In genomic region chr1:157193702-157194391, GRCh38 we compare ENCODE assay signal across 8 cellular contexts. TPM values are rescaled to one million over a fixed set of nuclear protein-coding genes. Genes with fewer than 3 reads are reported as not detected.
A peak's percentile ranks its signal among the peaks of the same experiment; 100 is the strongest.
DNase-seq lines count a peak whose midpoint lies in the region; ATAC-seq and TF ChIP-seq lines count a peak whose summit lies in the region.

No MANE protein-coding gene starts in this region.

- no peaks in the 10 kb centered on the region for H3K9me3 Mint-ChIP-seq in effector memory CD8-positive, alpha-beta T cell

- H3K4me3 Mint-ChIP-seq in effector memory CD8-positive, alpha-beta T cell = no peak overlapping the region

- peak; percentile 12 for DNase-seq in AG09319 (ENCODE audit: extremely low read depth, low read depth)
- DNase-seq in GM20000 (ENCODE audit: low spot score) = peak; percentile 75
- peak; percentile 21 for DNase-seq in NCI-H2227 treated with DMSO at 0.1 percent for 48 hours (lab: John Stamatoyannopoulos, UW)
- peak; percentile 58 for DNase-seq in activated CD4-positive, CD25-positive, alpha-beta regulatory T cell treated with anti-CD3 and anti-CD28 coated beads, Interleukin-2, amount 50 U/mL, for 72 hours
- peak in 2 of 3 experiments; percentile 18 to 39 for DNase-seq in effector memory CD8-positive, alpha-beta T cell
- peak; percentile 63 for DNase-seq in mucosa of gallbladder (ENCODE audit: low spot score)
- peak in 26 of 49 donors; percentile 1 to 52 (median 16) for DNase-seq in substantia nigra (lab: John Stamatoyannopoulos, UW)

- ATAC-seq in effector memory CD8-positive, alpha-beta T cell (replicated peaks) = no peak
- ATAC-seq in HG03520 (IDR thresholded peaks at IDR 0.05; ENCODE audit: unreplicated experiment) = no peak

- no peaks in the 10 kb centered on the region for H3K36me3 Mint-ChIP-seq in effector memory CD8-positive, alpha-beta T cell (ENCODE audit: insufficient read depth)

- H3K27ac Mint-ChIP-seq in effector memory CD8-positive, alpha-beta T cell = no peak overlapping the region

- H3K27ac ChIP-seq in substantia nigra (ENCODE audit: low read depth, low read length, poor library complexity, severe bottlenecking) = no peak overlapping the region

- peak; percentile 73 for TF ChIP-seq CTCF in AG09319 (IDR thresholded peaks at IDR 0.05; ENCODE audit: low read depth, low read length)
- TF ChIP-seq CTCF in GM20000 (IDR thresholded peaks at IDR 0.05; ENCODE audit: extremely low read depth, missing control alignments) = peak; percentile 57

- peaks cover 6 to 8% of the 10 kb centered on the region in 2 donors for H3K4me1 Mint-ChIP-seq in effector memory CD8-positive, alpha-beta T cell (ENCODE audit: low read depth in 2 of 2)

- peaks cover 44 to 79% of the 10 kb centered on the region in 2 donors for H3K27me3 Mint-ChIP-seq in effector memory CD8-positive, alpha-beta T cell

RNA-seq across cellular contexts. Expression of gene ETV3, which starts 55.7 kb away (rescaled TPM):
- 27.0 TPM for total RNA-seq in mucosa of gallbladder

Comparison
In these comparisons a context has a peak if more than half of its experiments do, and no peak if none do; other contexts are left out.
1. DNase-seq: peak in every context shown above with its lines; median percentile 75 in GM20000; 63 in mucosa of gallbladder; 58 in activated CD4-positive, CD25-positive, alpha-beta regulatory T cell treated with anti-CD3 and anti-CD28 coated beads, Interleukin-2, amount 50 U/mL, for 72 hours; 28 in effector memory CD8-positive, alpha-beta T cell; 21 in NCI-H2227 treated with DMSO at 0.1 percent for 48 hours; 16 in substantia nigra; 12 in AG09319.